ENCODE assay signal across 22 cellular contexts in the genomic region with DNA sequence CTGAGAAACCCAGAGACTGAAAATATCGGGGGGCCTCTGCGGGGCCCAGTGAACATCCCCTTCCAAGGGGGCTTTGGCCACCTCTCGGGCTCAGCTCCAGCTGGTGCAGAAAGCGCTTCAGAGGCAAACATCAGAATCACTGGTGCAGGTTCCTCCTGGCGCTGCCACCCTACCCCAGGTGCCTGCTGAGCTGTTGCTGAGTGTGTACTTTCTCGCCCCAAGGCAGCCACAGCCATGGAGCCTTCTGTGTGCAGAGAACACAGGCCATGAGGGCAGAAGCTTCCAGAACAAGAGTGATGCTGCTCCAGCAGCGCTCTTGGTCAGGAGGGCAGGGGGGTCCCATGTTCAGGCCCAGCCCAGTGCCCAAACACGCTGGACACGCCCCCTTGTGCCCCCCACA. TPM values are rescaled to one million over a fixed set of nuclear protein-coding genes. Genes with fewer than 3 reads are reported as not detected.
DNase-seq lines count a peak whose midpoint lies in the region; ATAC-seq, FAIRE-seq and TF ChIP-seq lines count a peak whose summit lies in the region.
"Had no signal": no experiment of that assay in that cellular context is flagged by ENCODE, and none has a peak within 500 bp of the region (broad histone marks: within the 10 kb centered on the region; RNA-seq: fewer than 3 reads in every experiment).

No MANE protein-coding gene starts in this region.

- no peak overlapping the region for H3K23ac ChIP-seq in neuronal stem cell (ENCODE audit: low read depth, low read length, poor library complexity)

- H3K27ac ChIP-seq in A549 (peak overlapping the region; percentile 60 to 76; a peak in 5 of 6 replicates), DND-41 (ENCODE audit: low read length) (no peak overlapping the region), Panc1 (ENCODE audit: low read length) (peak overlapping the region; percentile 5; the same call in 1 of the 2 replicates), neuronal stem cell (replicated peaks; ENCODE audit: low read length) (no peak overlapping the region)

- H2BK12ac ChIP-seq in neuronal stem cell (ENCODE audit: low read length): no peak overlapping the region

- H2BK120ac ChIP-seq in neuronal stem cell (ENCODE audit: low read depth, low read length): no peak overlapping the region

- H2BK5ac ChIP-seq in neuronal stem cell (ENCODE audit: low read length): no peak overlapping the region

- TF ChIP-seq CTCF in A549 (IDR thresholded peaks at IDR 0.05): no peak
- TF ChIP-seq CTCF in DND-41 (IDR thresholded peaks at IDR 0.05; ENCODE audit: borderline replicate concordance, extremely low read depth, low read length, poor library complexity, severe bottlenecking): no peak
- no peak for TF ChIP-seq CTCF in Panc1 (IDR thresholded peaks at IDR 0.05)

- in situ Hi-C loops in Panc1 (cut with HindIII; ENCODE audit: low pct_unique_long_range_greater_than_20kb, low sequenced_read_pairs): no loop called here

- no peak overlapping the region for H2BK15ac ChIP-seq in neuronal stem cell (ENCODE audit: low read length)

- H3K79me2 ChIP-seq in DND-41 (ENCODE audit: insufficient read depth, low read length): no peaks in the 10 kb centered on the region

- H3K4me3 ChIP-seq in A549: no peak overlapping the region
- no peak overlapping the region for H3K4me3 ChIP-seq in DND-41 (ENCODE audit: low read depth in 1 of 2, low read length in 2 of 2)
- H3K4me3 ChIP-seq in Panc1 (ENCODE audit: low read depth in 2 of 2, low read length in 2 of 2): no peak overlapping the region
- H3K4me3 ChIP-seq in neuronal stem cell (ENCODE audit: low read length in 2 of 2): no peak overlapping the region

- no peak overlapping the region for H4K91ac ChIP-seq in neuronal stem cell (ENCODE audit: low read depth, low read length, poor library complexity)

- peaks cover 8% of the 10 kb centered on the region for H3K79me1 ChIP-seq in neuronal stem cell (ENCODE audit: low read depth, low read length)

- 83% methylated on average over 9 of the region's 9 CpGs for WGBS in A549 (ENCODE audit: missing lambda C conversion rate)
- no CpG with 5 or more reads among the region's 9 CpGs for WGBS in neuronal stem cell (ENCODE audit: extremely low coverage in 2 of 2, insufficient read length in 2 of 2, insufficient replicate concordance in 1 of 2), 2 donors

- no peak for TF ChIP-seq EP300 in A549 (IDR thresholded peaks at IDR 0.05)

- ATAC-seq in A549 (peak in 1 of 2 experiments; percentile 9; a peak in 3 of 6 replicates), DND-41 (ENCODE audit: insufficient read depth, low read depth) (0 out of 3 replicates have a peak, but pooled peaks have one; percentile 27), Panc1 (peak; percentile 23; the same call in 1 of the 2 replicates), HG03442 (IDR thresholded peaks at IDR 0.05; ENCODE audit: unreplicated experiment) (no peak), GM19324 (IDR thresholded peaks at IDR 0.05; ENCODE audit: low FRiP score, unreplicated experiment) (no peak), GM21528 (IDR thresholded peaks at IDR 0.05; ENCODE audit: low FRiP score, unreplicated experiment) (no peak)

- no peaks in the 10 kb centered on the region for H3K27me3 ChIP-seq in DND-41 (ENCODE audit: insufficient read depth, low read length, poor library complexity)
- H3K27me3 ChIP-seq in Panc1 (ENCODE audit: control insufficient read depth, insufficient read depth, low read length): no peaks in the 10 kb centered on the region
- H3K27me3 ChIP-seq in neuronal stem cell (ENCODE audit: control insufficient read depth in 3 of 3, insufficient read depth in 3 of 3, low read depth in 1 of 3, low read length in 3 of 3): peaks cover 0 to 4% (median 2%) of the 10 kb centered on the region in 3 experiments

- CTCF ChIA-PET in A549 (lab: Yijun Ruan, JAX) (no interaction called here), Panc1 (lab: Charles Lee) (no interaction called here)

- DNase-seq in A549 (ENCODE audit: low read depth in 1 of 2, low spot score in 1 of 2) (no peak), DND-41 (no peak), Panc1 (ENCODE audit: low read depth, low spot score) (no peak), neuronal stem cell (ENCODE audit: low spot score) (no peak)
- DNase-seq: AML-193; Calu3; CD8-positive, alpha-beta memory T cell; HFFc6; KG1; NCI-H1105 treated with DMSO at 0.1 percent for 48 hours; NCI-H2171; NCI-H524; NCI-H774; SIG-M5 had no signal

- TF ChIP-seq RAD21 in A549 (conservative IDR thresholded peaks at IDR 0.05 in 1 of 2, IDR thresholded peaks at IDR 0.05 in 1 of 2): no peak

- H2AFZ ChIP-seq in DND-41 (ENCODE audit: low read depth, low read length): no peak overlapping the region
- H2AFZ ChIP-seq in neuronal stem cell (ENCODE audit: low read length): no peak overlapping the region

- H4K20me1 ChIP-seq in DND-41 (ENCODE audit: insufficient read depth, low read length): peaks cover 23% of the 10 kb centered on the region

- no peak overlapping the region for H3K14ac ChIP-seq in neuronal stem cell (ENCODE audit: low read length)

- no peak overlapping the region for H4K8ac ChIP-seq in neuronal stem cell (ENCODE audit: low read depth, low read length)

- no TSS peak for BruUV-seq in Panc1 (replicated peaks; lab: Mats Ljungman, UMichigan)

- TF ChIP-seq POLR2A in A549 (IDR thresholded peaks at IDR 0.05; ENCODE audit: low read length): no peak

- POLR2A ChIA-PET in A549 (lab: Yijun Ruan, JAX): no interaction called here
- POLR2A ChIA-PET in Panc1 (lab: Charles Lee): no interaction called here

- no peak for FAIRE-seq in A549 (lab: Jason Lieb, UNC)
- FAIRE-seq: GM19239 had no signal

- no peak overlapping the region for H3K4ac ChIP-seq in neuronal stem cell (ENCODE audit: low read length)

- peak overlapping the region; percentile 11 for H3K18ac ChIP-seq in neuronal stem cell (ENCODE audit: low read length)

- H3K36me3 ChIP-seq in DND-41 (ENCODE audit: insufficient read depth, low read length) (peaks cover 60% of the 10 kb centered on the region), Panc1 (ENCODE audit: control insufficient read depth, insufficient read depth, low read length) (no peaks in the 10 kb centered on the region), neuronal stem cell (replicated peaks in 1 of 2; ENCODE audit: control insufficient read depth in 2 of 2, insufficient read depth in 2 of 2, low read length in 2 of 2) (peaks cover 5 to 54% of the 10 kb centered on the region in 2 donors)

- peaks cover 15% of the 10 kb centered on the region; the same call in 2 of the 3 replicates for H3K4me1 ChIP-seq in A549
- no peaks in the 10 kb centered on the region for H3K4me1 ChIP-seq in DND-41 (ENCODE audit: insufficient read depth, low read length)
- H3K4me1 ChIP-seq in Panc1 (ENCODE audit: control insufficient read depth, insufficient read depth, low read length): peaks cover 21% of the 10 kb centered on the region
- peaks cover 8 to 9% of the 10 kb centered on the region in 2 donors for H3K4me1 ChIP-seq in neuronal stem cell (ENCODE audit: control insufficient read depth in 2 of 2, insufficient read depth in 1 of 2, low read depth in 1 of 2, low read length in 2 of 2)

- no peak overlapping the region for H2AK5ac ChIP-seq in neuronal stem cell (ENCODE audit: low read depth, low read length)

- intact Hi-C loops in Panc1 (cut with micrococcal nuclease; ENCODE audit: unreplicated experiment): no loop called here

- H3K9ac ChIP-seq in DND-41 (ENCODE audit: low read depth, low read length): no peak overlapping the region
- peak overlapping the region; percentile 50 for H3K9ac ChIP-seq in neuronal stem cell (ENCODE audit: low read depth, low read length, poor library complexity)

- no peaks in the 10 kb centered on the region for H3K9me3 ChIP-seq in A549
- no peaks in the 10 kb centered on the region for H3K9me3 ChIP-seq in DND-41 (ENCODE audit: insufficient read depth, low read length, severe bottlenecking)
- H3K9me3 ChIP-seq in Panc1 (ENCODE audit: control insufficient read depth, insufficient read depth, low read depth, low read length): no peaks in the 10 kb centered on the region
- H3K9me3 ChIP-seq in neuronal stem cell (replicated peaks in 1 of 2; ENCODE audit: control insufficient read depth in 2 of 2, insufficient read depth in 1 of 2, low read depth in 1 of 2, low read length in 2 of 2): peaks cover 0 to 6% of the 10 kb centered on the region in 2 donors

- no peak overlapping the region for H3K4me2 ChIP-seq in A549
- no peak overlapping the region for H3K4me2 ChIP-seq in DND-41 (ENCODE audit: insufficient read depth, low read length)
- H3K4me2 ChIP-seq in neuronal stem cell (ENCODE audit: insufficient read depth, low read length, poor library complexity, severe bottlenecking): no peak overlapping the region

RNA-seq across cellular contexts. Expression of a gene that starts 6.3 kb away (rescaled TPM):
- polyA plus RNA-seq in A549 (2011; rRNA removed): not detected in 2 replicates
- polyA plus RNA-seq in A549 (2012; cell fraction: cytosol; rRNA removed): 0.09 and 0.13 TPM in 2 replicates
- polyA plus RNA-seq in A549 (2012; cell fraction: nucleus; rRNA removed): 1.2 and 2.3 TPM in 2 replicates
- polyA plus RNA-seq in A549 (2017; fragmentation: RNase III; extraction: RNeasy Plus Mini Kit Qiagen cat#74134 plus additional on column Dnase treatment): 0.07 to 0.17 TPM in 2 of 3 replicates, not detected in the other
- not detected in 2 replicates for polyA minus RNA-seq in A549 (2011; rRNA and poly(A)+ RNA removed)
- 0.95 TPM for total RNA-seq in Panc1 (2021; ENCODE audit: unreplicated experiment)
- polyA plus RNA-seq in Panc1 (2012; ENCODE audit: insufficient read length): 3.0 TPM
- 15.1 TPM for polyA plus RNA-seq in neuronal stem cell (2013, experiment 1 of 2)
- 15.5 TPM for polyA plus RNA-seq in neuronal stem cell (2013, experiment 2 of 2)
- total RNA-seq: RPMI7951 had no signal
- polyA plus RNA-seq: CD8-positive, alpha-beta memory T cell had no signal

RNA-seq across cellular contexts. Expression of a gene that starts 16.4 kb away (rescaled TPM):
- polyA plus RNA-seq in A549 (2011; rRNA removed): not detected in 2 replicates
- not detected in 2 replicates for polyA plus RNA-seq in A549 (2012; cell fraction: cytosol; rRNA removed)
- not detected in 2 replicates for polyA plus RNA-seq in A549 (2012; cell fraction: nucleus; rRNA removed)
- polyA plus RNA-seq in A549 (2017; fragmentation: RNase III; extraction: RNeasy Plus Mini Kit Qiagen cat#74134 plus additional on column Dnase treatment): not detected in 3 replicates
- polyA minus RNA-seq in A549 (2011; rRNA and poly(A)+ RNA removed): not detected in 2 replicates
- not detected for total RNA-seq in Panc1 (2021; ENCODE audit: unreplicated experiment)
- not detected for polyA plus RNA-seq in Panc1 (2012; ENCODE audit: insufficient read length)
- polyA plus RNA-seq in neuronal stem cell (2013, experiment 1 of 2): not detected
- polyA plus RNA-seq in neuronal stem cell (2013, experiment 2 of 2): not detected
- total RNA-seq: Calu3; CD8-positive, alpha-beta memory T cell; HFFc6; RPMI7951; T-cell had no signal
- polyA plus RNA-seq: AG04450; CD8-positive, alpha-beta memory T cell had no signal

RNA-seq across cellular contexts. Expression of a gene that starts 18.6 kb away (rescaled TPM):
- polyA plus RNA-seq in A549 (2011; rRNA removed) (0.12 and 0.26 TPM in 2 replicates), A549 (2017; fragmentation: RNase III; extraction: RNeasy Plus Mini Kit Qiagen cat#74134 plus additional on column Dnase treatment) (0.07 to 0.08 TPM (median 0.07 TPM) in 3 replicates)
- polyA plus RNA-seq in A549 (2012; cell fraction: cytosol; rRNA removed): 0.03 and 0.07 TPM in 2 replicates
- 0.32 and 0.53 TPM in 2 replicates for polyA plus RNA-seq in A549 (2012; cell fraction: nucleus; rRNA removed)
- not detected in 2 replicates for polyA minus RNA-seq in A549 (2011; rRNA and poly(A)+ RNA removed)
- total RNA-seq in Panc1 (2021; ENCODE audit: unreplicated experiment): not detected
- polyA plus RNA-seq in Panc1 (2012; ENCODE audit: insufficient read length): 0.29 TPM
- polyA plus RNA-seq in neuronal stem cell (2013, experiment 1 of 2): not detected
- polyA plus RNA-seq in neuronal stem cell (2013, experiment 2 of 2): not detected
- total RNA-seq: CD8-positive, alpha-beta memory T cell; H9; HFFc6; RPMI7951 had no signal
- polyA plus RNA-seq: AG04450; CD8-positive, alpha-beta memory T cell had no signal

RNA-seq across cellular contexts. Expression of a gene that starts 27.6 kb away (rescaled TPM):
- polyA plus RNA-seq in A549 (2011; rRNA removed): 2.0 TPM in 2 replicates
- 2.5 and 4.7 TPM in 2 replicates for polyA plus RNA-seq in A549 (2012; cell fraction: cytosol; rRNA removed)
- polyA plus RNA-seq in A549 (2012; cell fraction: nucleus; rRNA removed): 10.7 and 13.3 TPM in 2 replicates
- 3.1 to 3.8 TPM (median 3.4 TPM) in 3 replicates for polyA plus RNA-seq in A549 (2017; fragmentation: RNase III; extraction: RNeasy Plus Mini Kit Qiagen cat#74134 plus additional on column Dnase treatment)
- polyA minus RNA-seq in A549 (2011; rRNA and poly(A)+ RNA removed): 2.5 and 3.0 TPM in 2 replicates
- total RNA-seq in Panc1 (2021; ENCODE audit: unreplicated experiment): 23.9 TPM
- 24.1 TPM for polyA plus RNA-seq in Panc1 (2012; ENCODE audit: insufficient read length)
- polyA plus RNA-seq in neuronal stem cell (2013, experiment 1 of 2): 5.5 TPM
- 5.1 TPM for polyA plus RNA-seq in neuronal stem cell (2013, experiment 2 of 2)

RNA-seq across cellular contexts. Expression of a gene that starts 51.7 kb away (rescaled TPM):
- polyA plus RNA-seq in A549 (2011; rRNA removed) (16.0 and 17.3 TPM in 2 replicates), A549 (2017; fragmentation: RNase III; extraction: RNeasy Plus Mini Kit Qiagen cat#74134 plus additional on column Dnase treatment) (23.5 to 25.8 TPM (median 24.0 TPM) in 3 replicates)
- 37.1 and 40.4 TPM in 2 replicates for polyA plus RNA-seq in A549 (2012; cell fraction: cytosol; rRNA removed)
- polyA plus RNA-seq in A549 (2012; cell fraction: nucleus; rRNA removed): 54.3 and 74.9 TPM in 2 replicates
- polyA minus RNA-seq in A549 (2011; rRNA and poly(A)+ RNA removed): 17.0 and 19.7 TPM in 2 replicates
- 105 TPM for total RNA-seq in Panc1 (2021; ENCODE audit: unreplicated experiment)
- polyA plus RNA-seq in Panc1 (2012; ENCODE audit: insufficient read length): 143 TPM
- polyA plus RNA-seq in neuronal stem cell (2013, experiment 1 of 2): 37.2 TPM
- 37.3 TPM for polyA plus RNA-seq in neuronal stem cell (2013, experiment 2 of 2)

Comparison
In these comparisons a context has a peak if more than half of its experiments do, and no peak if none do; other contexts are left out.
1. ATAC-seq: peak in DND-41 (single experiment) and Panc1 (single experiment); none in HG03442 (single experiment), GM19324 (single experiment) and GM21528 (single experiment).
2. H3K27ac ChIP-seq: peak in A549 (2 of 2) and Panc1 (single experiment); none in DND-41 (single experiment) and neuronal stem cell (single experiment).